Comparison of ENCODE assay signal across 23 cellular contexts in the genomic region with DNA sequence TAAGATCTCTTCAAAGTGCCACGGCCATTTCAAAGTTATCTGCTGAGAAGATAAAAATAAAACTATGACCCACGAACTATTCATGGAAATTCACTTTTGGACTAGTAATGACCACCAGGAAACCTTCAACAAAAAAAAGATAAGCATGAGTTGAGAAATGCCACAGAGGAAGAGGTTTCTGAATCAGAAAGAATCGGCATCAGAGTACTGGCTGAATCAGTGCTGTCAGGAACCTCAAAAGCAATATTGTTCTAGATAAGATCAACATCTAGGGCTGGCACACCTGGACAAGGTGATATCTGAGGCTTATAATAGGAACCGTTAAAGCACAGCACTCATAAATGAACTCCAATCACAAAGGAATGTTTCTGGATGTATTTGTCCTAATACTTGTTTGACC.
DNase-seq lines count a peak whose midpoint lies in the region; ATAC-seq, FAIRE-seq and TF ChIP-seq lines count a peak whose summit lies in the region.
"Had no signal": no experiment of that assay in that cellular context is flagged by ENCODE, and none has a peak within 500 bp of the region (broad histone marks: within the 10 kb centered on the region; RNA-seq: fewer than 3 reads in every experiment).

No MANE protein-coding gene starts in this region.

- H3K79me2 ChIP-seq in endothelial cell of umbilical vein (ENCODE audit: control insufficient read depth, insufficient read depth, low read length) (peaks cover 35% of the 10 kb centered on the region), MM.1S (ENCODE audit: low read length) (no peaks in the 10 kb centered on the region)

- no peaks in the 10 kb centered on the region for H3K9me3 ChIP-seq in endothelial cell of umbilical vein (replicated peaks; ENCODE audit: control insufficient read depth, insufficient read depth, low read length)
- H3K9me3 ChIP-seq in MM.1S (replicated peaks; ENCODE audit: insufficient read depth, low read length), result no peaks in the 10 kb centered on the region
- H3K9me3 ChIP-seq: adrenal gland had no signal

- peak overlapping the region; percentile 86 for H3K27ac Mint-ChIP-seq in Calu3 (ENCODE audit: unreplicated experiment)
- H3K27ac Mint-ChIP-seq: activated T-cell treated with anti-CD3 and anti-CD28 coated beads, Interleukin-2, amount 50 U/mL, for 24 hours; T-helper 17 cell; type B pancreatic cell had no signal

- peaks cover 8% of the 10 kb centered on the region; the same call in 1 of the 2 replicates for H3F3A ChIP-seq in MM.1S (ENCODE audit: insufficient read depth, low read length)

- H3K9ac ChIP-seq in endothelial cell of umbilical vein (replicated peaks; ENCODE audit: extremely low read depth, insufficient read depth, low read length), result no peak overlapping the region
- H3K9ac ChIP-seq in MM.1S (ENCODE audit: low read length), result no peak overlapping the region

- no peak overlapping the region for H3K4me3 ChIP-seq in endothelial cell of umbilical vein (replicated peaks in 1 of 3; ENCODE audit: insufficient read depth in 1 of 3, low read depth in 1 of 3, low read length in 3 of 3)
- no peak overlapping the region for H3K4me3 ChIP-seq in MM.1S (ENCODE audit: low read length)
- H3K4me3 ChIP-seq: adrenal gland had no signal

- H3K4me1 ChIP-seq in endothelial cell of umbilical vein (ENCODE audit: control insufficient read depth, extremely low read depth, insufficient read depth, low read length) (peaks cover 14% of the 10 kb centered on the region), MM.1S (ENCODE audit: low read length) (peaks cover 8% of the 10 kb centered on the region)

- H3K36me3 Mint-ChIP-seq in Calu3 (ENCODE audit: insufficient read depth, unreplicated experiment), result no peaks in the 10 kb centered on the region
- H3K36me3 Mint-ChIP-seq: type B pancreatic cell had no signal

- dilution Hi-C loops in endothelial cell of umbilical vein (cut with MboI; ENCODE audit: extremely low pct_ligation_motif_present, low sequenced_read_pairs), result no loop called here

- H3K4me3 Mint-ChIP-seq in Calu3 (ENCODE audit: low read depth, unreplicated experiment), result peak overlapping the region; percentile 60
- H3K4me3 Mint-ChIP-seq: activated T-cell treated with anti-CD3 and anti-CD28 coated beads, Interleukin-2, amount 50 U/mL, for 24 hours; T-helper 17 cell; type B pancreatic cell had no signal

- no peak for FAIRE-seq in endothelial cell of umbilical vein (lab: Jason Lieb, UNC)
- FAIRE-seq: bronchial epithelial cell, small intestine had no signal

- no peak for TF ChIP-seq POLR2A in endothelial cell of umbilical vein (IDR thresholded peaks at IDR 0.05; ENCODE audit: low read depth, low read length)

- H3K9me3 Mint-ChIP-seq in Calu3 (ENCODE audit: low read depth, unreplicated experiment), result peaks cover 5% of the 10 kb centered on the region

- H2AFZ ChIP-seq in endothelial cell of umbilical vein (ENCODE audit: low read depth, low read length), result no peak overlapping the region
- no peak overlapping the region for H2AFZ ChIP-seq in MM.1S (ENCODE audit: low read length)

- H3K9me2 ChIP-seq in MM.1S (replicated peaks; ENCODE audit: insufficient read depth, low read length), result no peaks in the 10 kb centered on the region

- peak overlapping the region; percentile 11 for H3K4me2 ChIP-seq in endothelial cell of umbilical vein (ENCODE audit: insufficient read depth, low read length)
- no peak overlapping the region for H3K4me2 ChIP-seq in MM.1S (ENCODE audit: low read depth, low read length)

- H3K27ac ChIP-seq in endothelial cell of umbilical vein (ENCODE audit: insufficient read depth, low read depth, low read length) (no peak overlapping the region), MM.1S (ENCODE audit: low read length) (no peak overlapping the region)
- H3K27ac ChIP-seq: VCaP had no signal

- H3K4me1 Mint-ChIP-seq in Calu3 (ENCODE audit: low read depth, unreplicated experiment), result peaks cover 35% of the 10 kb centered on the region
- H3K4me1 Mint-ChIP-seq: T-helper 17 cell had no signal

- peaks cover 4% of the 10 kb centered on the region for H4K20me1 ChIP-seq in endothelial cell of umbilical vein (replicated peaks; ENCODE audit: control insufficient read depth, extremely low read depth, insufficient read depth, low read length)
- H4K20me1 ChIP-seq in MM.1S (ENCODE audit: insufficient read depth, low read length), result no peaks in the 10 kb centered on the region

- CTCF ChIA-PET in Calu3 (lab: Charles Lee), result interaction anchor here (0.6 kb wide), 1 partner anchor 61 kb away, joined by 4 read pairs; no protein-coding TSS in a partner anchor
- CTCF ChIA-PET in endothelial cell of umbilical vein (lab: Charles Lee), result interaction anchor here (1.1 to 1.2 kb wide), 2 partner anchors 150 to 196 kb away, joined by 4 read pairs; no protein-coding TSS in a partner anchor

- H3K36me3 ChIP-seq in endothelial cell of umbilical vein (ENCODE audit: control insufficient read depth in 2 of 2, extremely low read depth in 1 of 2, insufficient read depth in 2 of 2, low read length in 2 of 2), result no peaks in the 10 kb centered on the region
- H3K36me3 ChIP-seq in MM.1S (replicated peaks; ENCODE audit: insufficient read depth, low read length), result no peaks in the 10 kb centered on the region
- H3K36me3 ChIP-seq: adrenal gland had no signal

- no peak for ATAC-seq in HG03439 (IDR thresholded peaks at IDR 0.05; ENCODE audit: unreplicated experiment)
- ATAC-seq: HCT116, left colon, T-helper 17 cell had no signal

- no peaks in the 10 kb centered on the region for H3K9me1 ChIP-seq in endothelial cell of umbilical vein (replicated peaks; ENCODE audit: control insufficient read depth, extremely low read depth, insufficient read depth, low read length)

- no peaks in the 10 kb centered on the region for H3K27me3 Mint-ChIP-seq in Calu3 (ENCODE audit: unreplicated experiment)
- H3K27me3 Mint-ChIP-seq: activated T-cell treated with anti-CD3 and anti-CD28 coated beads, Interleukin-2, amount 50 U/mL, for 24 hours; T-helper 17 cell; type B pancreatic cell had no signal

- H3K27me3 ChIP-seq in endothelial cell of umbilical vein (ENCODE audit: control insufficient read depth in 2 of 2, insufficient read depth in 2 of 2, low read length in 2 of 2) (no peaks in the 10 kb centered on the region), MM.1S (replicated peaks; ENCODE audit: insufficient read depth, low read length) (no peaks in the 10 kb centered on the region)
- H3K27me3 ChIP-seq: adrenal gland had no signal

- intact Hi-C loops in Calu3 (cut with micrococcal nuclease; ENCODE audit: unreplicated experiment) (loop anchor here (5.0 kb wide), 1 partner anchor 55 kb away; no protein-coding TSS in a partner anchor), endothelial cell of umbilical vein (cut with micrococcal nuclease) (no loop called here)

- TF ChIP-seq CTCF in Calu3 (IDR thresholded peaks at IDR 0.05; ENCODE audit: unreplicated experiment), result no peak
- TF ChIP-seq CTCF in endothelial cell of umbilical vein (IDR thresholded peaks at IDR 0.05; ENCODE audit: extremely low read depth in 1 of 2, insufficient read depth in 1 of 2, low read depth in 1 of 2, low read length in 2 of 2), result no peak
- TF ChIP-seq CTCF in MM.1S (IDR thresholded peaks at IDR 0.05; ENCODE audit: low read length), result no peak

- DNase-seq in Calu3 (no peak), HT-29 (ENCODE audit: low spot score) (peak; percentile 57), OCI-M1 (lab: John Stamatoyannopoulos, UW) (peak; percentile 44), endothelial cell of umbilical vein (ENCODE audit: low read depth, low spot score) (peak; percentile 49), MM.1S (no peak), AG20443 (ENCODE audit: low spot score) (no peak), SHP77 treated with DMSO at 0.1 percent for 48 hours (lab: John Stamatoyannopoulos, UW) (no peak)
- DNase-seq: activated CD4-positive, alpha-beta T cell treated with anti-CD3 and anti-CD28 coated beads for 48 hours; activated T-cell treated with anti-CD3 and anti-CD28 coated beads, Interleukin-2, amount 50 U/mL, for 24 hours; cortex of kidney; left colon; mesenchymal stem cell; NCI-H1092; nucleus accumbens; small intestine; stimulated activated CD4-positive, alpha-beta T cell treated with anti-CD3 and anti-CD28 coated beads, Interleukin-2, amount 100 ng/mL, for 24 hours; T-helper 17 cell had no signal

- no TSS peak for BruUV-seq in Calu3 (replicated peaks; lab: Mats Ljungman, UMichigan)
- BruUV-seq in endothelial cell of umbilical vein (replicated peaks; lab: Mats Ljungman, UMichigan), result no TSS peak

- POLR2A ChIA-PET in endothelial cell of umbilical vein (lab: Charles Lee), result no interaction called here

TF ChIP-seq in endothelial cell of umbilical vein, 7 proteins besides CTCF, POLR2A, EP300 and RAD21:
- no peak for TF ChIP-seq POLR2AphosphoS5 (IDR thresholded peaks at IDR 0.05; ENCODE audit: insufficient read depth, low read depth, low read length)
- no peak for TF ChIP-seq JUN (IDR thresholded peaks at IDR 0.05; ENCODE audit: borderline replicate concordance, insufficient read depth, insufficient read length, low read depth)
- peak; percentile 90 for TF ChIP-seq GATA2 (IDR thresholded peaks at IDR 0.05; ENCODE audit: insufficient read depth, insufficient read length, low read depth, low read length)
- TF ChIP-seq FOS (IDR thresholded peaks at IDR 0.05; ENCODE audit: borderline replicate concordance, insufficient read depth, low read length), result no peak

Comparison
In these comparisons a context has a peak if more than half of its experiments do, and no peak if none do; other contexts are left out.
1. DNase-seq: peak in HT-29 (single experiment), OCI-M1 (single experiment) and endothelial cell of umbilical vein (single experiment); none in Calu3 (single experiment), MM.1S (single experiment), AG20443 (single experiment) and SHP77 treated with DMSO at 0.1 percent for 48 hours (single experiment).